In genomic region chr1:18944810-18945209, GRCh38 we compare ENCODE assay signal across 10 cellular contexts. TPM values are rescaled to one million over a fixed set of nuclear protein-coding genes. Genes with fewer than 3 reads are reported as not detected.
DNase-seq lines count a peak whose midpoint lies in the region; ATAC-seq and TF ChIP-seq lines count a peak whose summit lies in the region.
"Had no signal": no experiment of that assay in that cellular context is flagged by ENCODE, and none has a peak within 500 bp of the region (broad histone marks: within the 10 kb centered on the region; RNA-seq: fewer than 3 reads in every experiment).

No MANE protein-coding gene starts in this region.

- TF ChIP-seq CTCF in VCaP (conservative IDR thresholded peaks at IDR 0.05) (no peak), esophagus muscularis mucosa (IDR thresholded peaks at IDR 0.05) (no peak), osteocyte (IDR thresholded peaks at IDR 0.05) (no peak)

- intact Hi-C loops in esophagus muscularis mucosa (cut with DNase I): no loop called here

- TF ChIP-seq EP300 in esophagus muscularis mucosa (IDR thresholded peaks at IDR 0.05): no peak

- no peak for DNase-seq in CD8-positive, alpha-beta memory T cell
- DNase-seq in esophagus muscularis mucosa (ENCODE audit: extremely low spot score) (no peak), osteocyte (ENCODE audit: extremely low spot score, unreplicated experiment) (no peak), OCI-M2 (lab: John Stamatoyannopoulos, UW; ENCODE audit: unreplicated experiment) (no peak)
- no peak for DNase-seq in activated CD4-positive, alpha-beta T cell treated with anti-CD3 and anti-CD28 coated beads, Interleukin-2, amount 50 U/mL, for 48 hours
- DNase-seq: stimulated activated naive B cell treated with anti-CD40 and anti-IgM and Interleukin-4, amounts not matched to agents 10 μg/mL and 1 μg/mL and 100 μg/mL, for 72 hours had no signal

- H3K36me3 Mint-ChIP-seq in CD8-positive, alpha-beta memory T cell: peaks cover 0 to 10% (median 4%) of the 10 kb centered on the region in 3 donors
- H3K36me3 Mint-ChIP-seq in osteocyte (ENCODE audit: unreplicated experiment): no peaks in the 10 kb centered on the region

- H3K27me3 Mint-ChIP-seq in CD8-positive, alpha-beta memory T cell: no peaks in the 10 kb centered on the region
- H3K27me3 Mint-ChIP-seq in osteocyte (ENCODE audit: unreplicated experiment): no peaks in the 10 kb centered on the region
- H3K27me3 Mint-ChIP-seq: stimulated activated naive B cell treated with anti-CD40 and anti-IgM and Interleukin-4, amounts not matched to agents 10 μg/mL and 1 μg/mL and 100 μg/mL, for 72 hours had no signal

- H3K9me3 Mint-ChIP-seq in CD8-positive, alpha-beta memory T cell: no peaks in the 10 kb centered on the region
- no peaks in the 10 kb centered on the region for H3K9me3 Mint-ChIP-seq in osteocyte (ENCODE audit: unreplicated experiment)
- H3K9me3 Mint-ChIP-seq: IgD-negative memory B cell; stimulated activated naive B cell treated with anti-CD40 and anti-IgM and Interleukin-4, amounts not matched to agents 10 μg/mL and 1 μg/mL and 100 μg/mL, for 72 hours had no signal

- POLR2A ChIA-PET in CD8-positive, alpha-beta memory T cell (lab: Charles Lee): interaction anchor here (1.2 kb wide), 1 partner anchor 17 kb away, joined by 4 read pairs; no protein-coding TSS in a partner anchor

- TF ChIP-seq POLR2A in esophagus muscularis mucosa (IDR thresholded peaks at IDR 0.05; ENCODE audit: low read depth): no peak

- H3K4me3 Mint-ChIP-seq in CD8-positive, alpha-beta memory T cell: peak overlapping the region; percentile 17 to 79 (median 48)
- H3K4me3 Mint-ChIP-seq in osteocyte (ENCODE audit: unreplicated experiment): no peak overlapping the region
- H3K4me3 Mint-ChIP-seq: stimulated activated naive B cell treated with anti-CD40 and anti-IgM and Interleukin-4, amounts not matched to agents 10 μg/mL and 1 μg/mL and 100 μg/mL, for 72 hours had no signal

- peaks cover 86% of the 10 kb centered on the region for H3K4me1 ChIP-seq in CD8-positive, alpha-beta memory T cell (ENCODE audit: insufficient read depth, low read length)
- H3K4me1 ChIP-seq in esophagus muscularis mucosa: peaks cover 78 to 100% (median 95%) of the 10 kb centered on the region in 4 donors

- ATAC-seq in HG03342 (IDR thresholded peaks at IDR 0.05; ENCODE audit: unreplicated experiment) (no peak), HG02970 (IDR thresholded peaks at IDR 0.05; ENCODE audit: low FRiP score, unreplicated experiment) (no peak)
- ATAC-seq: stimulated activated naive B cell treated with anti-CD40 and anti-IgM and Interleukin-4, amounts not matched to agents 10 μg/mL and 1 μg/mL and 100 μg/mL, for 72 hours had no signal

- H3K27ac ChIP-seq in CD8-positive, alpha-beta memory T cell (ENCODE audit: low read depth, low read length): no peak overlapping the region
- peak overlapping the region; percentile 61; the same call in 1 of the 2 replicates for H3K27ac ChIP-seq in VCaP
- peak overlapping the region; percentile 49 to 95 (median 80) for H3K27ac ChIP-seq in esophagus muscularis mucosa (replicated peaks in 1 of 4)

- CTCF ChIA-PET in CD8-positive, alpha-beta memory T cell (lab: Charles Lee): interaction anchor here (2.0 to 2.7 kb wide), 3 partner anchors 18 to 37 kb away, joined by 4 to 12 read pairs (median 7); no protein-coding TSS in a partner anchor

- H3K36me3 ChIP-seq in CD8-positive, alpha-beta memory T cell (ENCODE audit: insufficient read depth, low read length): peaks cover 7% of the 10 kb centered on the region
- H3K36me3 ChIP-seq in esophagus muscularis mucosa: no peaks in the 10 kb centered on the region

- peak overlapping the region; percentile 64 to 100 (median 80) for H3K27ac Mint-ChIP-seq in CD8-positive, alpha-beta memory T cell
- H3K27ac Mint-ChIP-seq in osteocyte (ENCODE audit: unreplicated experiment): peak overlapping the region; percentile 63

- H3K4me1 Mint-ChIP-seq in CD8-positive, alpha-beta memory T cell: peaks cover 86 to 96% (median 93%) of the 10 kb centered on the region in 3 donors
- H3K4me1 Mint-ChIP-seq in osteocyte (ENCODE audit: unreplicated experiment): peaks cover 71% of the 10 kb centered on the region

- no peaks in the 10 kb centered on the region for H3K9me3 ChIP-seq in CD8-positive, alpha-beta memory T cell (ENCODE audit: low read length)
- no peaks in the 10 kb centered on the region for H3K9me3 ChIP-seq in esophagus muscularis mucosa

- 66% methylated on average over 2 of the region's 2 CpGs for WGBS in esophagus muscularis mucosa

- H3K27me3 ChIP-seq in CD8-positive, alpha-beta memory T cell (ENCODE audit: insufficient read depth, low read length, poor library complexity, severe bottlenecking): no peaks in the 10 kb centered on the region
- H3K27me3 ChIP-seq in esophagus muscularis mucosa: no peaks in the 10 kb centered on the region

- no peak overlapping the region for H3K4me3 ChIP-seq in CD8-positive, alpha-beta memory T cell (ENCODE audit: low read length)
- no peak overlapping the region for H3K4me3 ChIP-seq in esophagus muscularis mucosa

RNA-seq across cellular contexts. Expression of gene IFFO2, which starts 11.7 kb away (rescaled TPM):
- 10 to 100 TPM; 33.1 to 37.7 TPM for total RNA-seq in CD8-positive, alpha-beta memory T cell
- 3.2 TPM for polyA plus RNA-seq in CD8-positive, alpha-beta memory T cell
- total RNA-seq in esophagus muscularis mucosa: 10 to 100 TPM in 3 of 4 donors, 1 to 10 TPM in 1; 9.6 to 40.3 (median 16.3) TPM
- total RNA-seq in osteocyte: 6.8 and 8.0 TPM in 2 replicates

RNA-seq across cellular contexts. Expression of gene ALDH4A1, which starts 42.5 kb away (rescaled TPM):
- 1 to 10 TPM; 9.3 to 9.5 TPM for total RNA-seq in CD8-positive, alpha-beta memory T cell
- 1.4 TPM for polyA plus RNA-seq in CD8-positive, alpha-beta memory T cell
- total RNA-seq in esophagus muscularis mucosa (10 to 100 TPM; 25.1 to 29.5 (median 27.2) TPM), osteocyte (13.7 and 13.8 TPM in 2 replicates)
